10 cellular contexts compared by ENCODE assay signal in genomic region chr1:156076609-156077429, GRCh38. TPM values are rescaled to one million over a fixed set of nuclear protein-coding genes. Genes with fewer than 3 reads are reported as not detected.
A peak's percentile ranks its signal among the peaks of the same experiment; 100 is the strongest.
DNase-seq lines count a peak whose midpoint lies in the region; ATAC-seq and TF ChIP-seq lines count a peak whose summit lies in the region.
"Had no signal": no experiment of that assay in that cellular context is flagged by ENCODE, and none has a peak within 500 bp of the region (broad histone marks: within the 10 kb centered on the region; RNA-seq: fewer than 3 reads in every experiment).

No MANE protein-coding gene starts in this region.

- peak; percentile 70 for ATAC-seq in HG03280 (IDR thresholded peaks at IDR 0.05; ENCODE audit: unreplicated experiment)
- ATAC-seq in HG03135 (IDR thresholded peaks at IDR 0.05; ENCODE audit: unreplicated experiment) = no peak

- H3K4me1 Mint-ChIP-seq in neural crest cell = peaks cover 80% of the 10 kb centered on the region

- H3K36me3 Mint-ChIP-seq in neural crest cell (ENCODE audit: low read depth) = peaks cover 30% of the 10 kb centered on the region

- no peak for TF ChIP-seq CTCF in neural crest cell (conservative IDR thresholded peaks at IDR 0.05)

- H3K9me3 Mint-ChIP-seq in neural crest cell = no peaks in the 10 kb centered on the region

- peak overlapping the region; percentile 100 for H3K4me3 Mint-ChIP-seq in neural crest cell

- no peaks in the 10 kb centered on the region for H3K27me3 Mint-ChIP-seq in neural crest cell (ENCODE audit: low read depth)

- H3K27ac Mint-ChIP-seq in neural crest cell (ENCODE audit: unreplicated experiment) = peak overlapping the region; percentile 81

- DNase-seq in ELF-1 (ENCODE audit: low read depth, low spot score) (peak; percentile 92), fibroblast of gingiva (ENCODE audit: low read depth) (peak; percentile 49), neural crest cell (ENCODE audit: low read depth, low spot score) (peak; percentile 36), NCI-H146 (lab: John Stamatoyannopoulos, UW) (no peak), COR-L47 (lab: John Stamatoyannopoulos, UW) (no peak)
- DNase-seq in effector CD4-positive, alpha-beta T cell = no peak
- DNase-seq: DND-41, NCI-H2081 had no signal

RNA-seq across cellular contexts. Expression of gene MEX3A, which starts 5.4 kb away (rescaled TPM):
- 114 and 120 TPM in 2 replicates for total RNA-seq in neural crest cell

RNA-seq across cellular contexts. Expression of gene RAB25, which starts 15.9 kb away (rescaled TPM):
- not detected in 2 replicates for total RNA-seq in neural crest cell

RNA-seq across cellular contexts. Expression of gene LAMTOR2, which starts 22.2 kb away (rescaled TPM):
- 49.4 and 55.6 TPM in 2 replicates for total RNA-seq in neural crest cell

RNA-seq across cellular contexts. Expression of gene UBQLN4, which starts 23.2 kb away (rescaled TPM):
- total RNA-seq in neural crest cell = 70.4 and 78.0 TPM in 2 replicates

RNA-seq across cellular contexts. Expression of gene LMNA, which starts 37.7 kb away (rescaled TPM):
- 51.0 and 51.7 TPM in 2 replicates for total RNA-seq in neural crest cell

Comparison
In these comparisons a context has a peak if more than half of its experiments do, and no peak if none do; other contexts are left out.
1. DNase-seq: peak in ELF-1 (single experiment), fibroblast of gingiva (single experiment) and neural crest cell (single experiment); none in NCI-H146 (single experiment), effector CD4-positive, alpha-beta T cell (single experiment) and COR-L47 (single experiment).